13 cellular contexts compared by ENCODE assay signal in genomic region chr11:14331476-14332136, GRCh38. TPM values are rescaled to one million over a fixed set of nuclear protein-coding genes. Genes with fewer than 3 reads are reported as not detected.
DNase-seq lines count a peak whose midpoint lies in the region; ATAC-seq, FAIRE-seq and TF ChIP-seq lines count a peak whose summit lies in the region.
"Had no signal": no experiment of that assay in that cellular context is flagged by ENCODE, and none has a peak within 500 bp of the region (broad histone marks: within the 10 kb centered on the region; RNA-seq: fewer than 3 reads in every experiment).

No MANE protein-coding gene starts in this region.

- no peak for TF ChIP-seq CTCF in brain microvascular endothelial cell (IDR thresholded peaks at IDR 0.05; ENCODE audit: low read depth, low read length, missing control alignments)
- no peak for TF ChIP-seq CTCF in lower leg skin (IDR thresholded peaks at IDR 0.05)

- DNase-seq in GM12892 (ENCODE audit: insufficient read length) (no peak), T-helper 17 cell (no peak), brain microvascular endothelial cell (no peak), germinal center (ENCODE audit: low spot score) (no peak), lower leg skin (ENCODE audit: low spot score in 2 of 2) (no peak)
- DNase-seq in stimulated activated naive CD4-positive, alpha-beta T cell (lab: John Stamatoyannopoulos, UW), result no peak
- DNase-seq: EL, NCI-H446 treated with DMSO at 0.1 percent for 48 hours, retina, thyroid gland had no signal

- H3K4me1 Mint-ChIP-seq in T-helper 17 cell, result peaks cover 2% of the 10 kb centered on the region

- peak overlapping the region; percentile 8 for H3K27ac Mint-ChIP-seq in T-helper 17 cell

- H3K4me3 ChIP-seq in brain microvascular endothelial cell (ENCODE audit: low read depth, low read length) (no peak overlapping the region), lower leg skin (ENCODE audit: low read depth, poor library complexity, severe bottlenecking) (no peak overlapping the region)
- H3K4me3 ChIP-seq: cardiac muscle cell, thyroid gland had no signal

- no peak overlapping the region for H3K27ac ChIP-seq in brain microvascular endothelial cell
- H3K27ac ChIP-seq: cardiac muscle cell, thyroid gland had no signal

- TF ChIP-seq POLR2A in GM12892 (IDR thresholded peaks at IDR 0.05; ENCODE audit: low read depth, low read length), result no peak
- no peak for TF ChIP-seq POLR2A in lower leg skin (IDR thresholded peaks at IDR 0.05)

- H3K27me3 ChIP-seq in brain microvascular endothelial cell (replicated peaks), result no peaks in the 10 kb centered on the region
- H3K27me3 ChIP-seq: cardiac muscle cell, thyroid gland had no signal

- no peaks in the 10 kb centered on the region for H3K9me3 ChIP-seq in T-helper 17 cell (ENCODE audit: control insufficient read depth, low read length, poor library complexity, severe bottlenecking)
- H3K9me3 ChIP-seq: thyroid gland had no signal

- 78 to 80% methylated on average over 6 of the region's 6 CpGs for whole genome bisulfite sequencing in lower leg skin, 2 donors

- H3K36me3 ChIP-seq in brain microvascular endothelial cell (replicated peaks), result no peaks in the 10 kb centered on the region
- H3K36me3 ChIP-seq: cardiac muscle cell, thyroid gland had no signal

- H3K36me3 Mint-ChIP-seq in T-helper 17 cell (ENCODE audit: low read depth), result no peaks in the 10 kb centered on the region

- intact Hi-C loops in lower leg skin (cut with DNase I; ENCODE audit: low total_unique reads), result no loop called here

- peak; percentile 88 for FAIRE-seq in GM12892 (lab: Jason Lieb, UNC)

- ATAC-seq in GM19452 (IDR thresholded peaks at IDR 0.05; ENCODE audit: unreplicated experiment) (peak; percentile 41), HG03025 (IDR thresholded peaks at IDR 0.05; ENCODE audit: low FRiP score, unreplicated experiment) (peak; percentile 41), T-helper 17 cell (no peak)

- in situ Hi-C loops in brain microvascular endothelial cell (cut with HindIII; ENCODE audit: low pct_ligation_motif_present, low sequenced_read_pairs), result no loop called here

- no peaks in the 10 kb centered on the region for H3K27me3 Mint-ChIP-seq in T-helper 17 cell

- no peak overlapping the region for H3K4me3 Mint-ChIP-seq in T-helper 17 cell

RNA-seq across cellular contexts. Expression of gene RRAS2, which starts 27.4 kb away (rescaled TPM):
- 38.0 TPM for polyA plus RNA-seq in GM12892 (2012; ENCODE audit: missing spikeins)
- total RNA-seq in T-helper 17 cell (10 to 100 TPM; 19.1 to 26.2 TPM), lower leg skin (10 to 100 TPM; 26.4 to 36.7 (median 31.8) TPM)
